Comparison of ENCODE assay signal across 7 cellular contexts in genomic region chr20:11492846-11493245, GRCh38.
"Had no signal": no experiment of that assay in that cellular context is flagged by ENCODE, and none has a peak within 500 bp of the region (broad histone marks: within the 10 kb centered on the region; RNA-seq: fewer than 3 reads in every experiment).

No MANE protein-coding gene starts in this region.

- FAIRE-seq: G401.6, GM12878, GM12891, GM12892, GM18507, GM19239 had no signal

- ATAC-seq: GM12878 had no signal

- DNase-seq: GF-D8 had no signal

- H3K4me3 ChIP-seq: GM12878 had no signal
